ENCODE assay signal across 19 cellular contexts in the genomic region with DNA sequence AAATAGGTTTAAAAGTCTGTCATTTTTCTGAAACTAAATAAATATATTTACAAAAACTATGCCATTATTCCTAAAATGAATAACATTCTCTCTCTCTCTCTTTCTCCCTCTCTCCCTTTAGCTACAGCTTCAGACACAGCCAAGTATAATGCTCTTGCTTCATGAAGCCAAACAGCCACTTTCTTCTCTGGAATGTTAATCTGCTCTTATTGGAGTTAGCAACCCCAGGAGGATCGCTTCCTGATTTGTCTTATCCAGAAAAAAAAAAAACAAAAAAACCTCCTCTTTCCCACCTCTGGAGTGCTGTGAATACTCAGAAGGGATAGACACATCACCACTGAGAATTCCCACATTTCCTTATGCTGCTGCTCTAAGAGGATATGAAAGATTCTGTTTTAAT.
"Had no signal": no experiment of that assay in that cellular context is flagged by ENCODE, and none has a peak within 500 bp of the region (broad histone marks: within the 10 kb centered on the region; RNA-seq: fewer than 3 reads in every experiment).

No MANE protein-coding gene starts in this region.

- H3K9me3 ChIP-seq: prostate gland, stomach, thoracic aorta, transverse colon had no signal

- H3K36me3 Mint-ChIP-seq: natural killer cell treated with Interleukin-12 subunit alpha and Interleukin-12 subunit beta and Interleukin-15 and Interleukin-18, amount 100 ng/mL, for 72 hours; stimulated activated naive B cell treated with anti-CD40 and anti-IgM and Interleukin-4, amounts not matched to agents 10 μg/mL and 1 μg/mL and 100 μg/mL, for 72 hours had no signal

- ATAC-seq: natural killer cell treated with Interleukin-12 subunit alpha and Interleukin-12 subunit beta and Interleukin-15 and Interleukin-18, amount 100 ng/mL, for 72 hours; sciatic nerve; stimulated activated naive B cell treated with anti-CD40 and anti-IgM and Interleukin-4, amounts not matched to agents 10 μg/mL and 1 μg/mL and 100 μg/mL, for 72 hours had no signal

- DNase-seq: effector CD4-positive, alpha-beta T cell; head of caudate nucleus; kidney glomerular epithelial cell; mammary epithelial cell; spleen; stimulated activated CD4-positive, alpha-beta T cell treated with anti-CD3 and anti-CD28 coated beads, Interleukin-15, amount 100 ng/mL, for 24 hours; stimulated activated CD4-positive, alpha-beta T cell treated with anti-CD3 and anti-CD28 coated beads, Interleukin-1b, Interleukin-23, amount 100 ng/mL, for 48 hours; stimulated activated CD4-positive, alpha-beta T cell treated with anti-CD3 and anti-CD28 coated beads, Interleukin-4, amount 100 ng/mL, for 4 hours; stimulated activated naive B cell treated with anti-CD40 and anti-IgM and Interleukin-4, amounts not matched to agents 10 μg/mL and 1 μg/mL and 100 μg/mL, for 72 hours; stomach; substantia nigra; transverse colon had no signal

- H3K4me1 ChIP-seq: parathyroid adenoma, prostate gland, spleen, stomach, transverse colon had no signal

- H3K9me3 Mint-ChIP-seq: natural killer cell treated with Interleukin-12 subunit alpha and Interleukin-12 subunit beta and Interleukin-15 and Interleukin-18, amount 100 ng/mL, for 72 hours; stimulated activated naive B cell treated with anti-CD40 and anti-IgM and Interleukin-4, amounts not matched to agents 10 μg/mL and 1 μg/mL and 100 μg/mL, for 72 hours had no signal

- H3K27me3 ChIP-seq: hepatocyte, spleen, stomach, transverse colon had no signal

- H3K4me3 ChIP-seq: coronary artery, hepatocyte, prostate gland, spleen, stomach, thoracic aorta, transverse colon had no signal

- H3K4me3 Mint-ChIP-seq: natural killer cell treated with Interleukin-12 subunit alpha and Interleukin-12 subunit beta and Interleukin-15 and Interleukin-18, amount 100 ng/mL, for 72 hours; stimulated activated naive B cell treated with anti-CD40 and anti-IgM and Interleukin-4, amounts not matched to agents 10 μg/mL and 1 μg/mL and 100 μg/mL, for 72 hours had no signal

- H3K4me1 Mint-ChIP-seq: stimulated activated naive B cell treated with anti-CD40 and anti-IgM and Interleukin-4, amounts not matched to agents 10 μg/mL and 1 μg/mL and 100 μg/mL, for 72 hours had no signal

- H3K27ac Mint-ChIP-seq: natural killer cell treated with Interleukin-12 subunit alpha and Interleukin-12 subunit beta and Interleukin-15 and Interleukin-18, amount 100 ng/mL, for 72 hours; stimulated activated naive B cell treated with anti-CD40 and anti-IgM and Interleukin-4, amounts not matched to agents 10 μg/mL and 1 μg/mL and 100 μg/mL, for 72 hours had no signal

- H3K27me3 Mint-ChIP-seq: natural killer cell treated with Interleukin-12 subunit alpha and Interleukin-12 subunit beta and Interleukin-15 and Interleukin-18, amount 100 ng/mL, for 72 hours; stimulated activated naive B cell treated with anti-CD40 and anti-IgM and Interleukin-4, amounts not matched to agents 10 μg/mL and 1 μg/mL and 100 μg/mL, for 72 hours had no signal

- H3K36me3 ChIP-seq: prostate gland, spleen, stomach, thoracic aorta, transverse colon had no signal
